8 cellular contexts compared by ENCODE assay signal in genomic region chr4:173990126-173990878, GRCh38.
DNase-seq lines count a peak whose midpoint lies in the region; ATAC-seq, FAIRE-seq and TF ChIP-seq lines count a peak whose summit lies in the region.

No MANE protein-coding gene starts in this region.

- H3K9me3 ChIP-seq in MM.1S (replicated peaks; ENCODE audit: insufficient read depth, low read length) = no peaks in the 10 kb centered on the region

- TF ChIP-seq CTCF in GM06990 (IDR thresholded peaks at IDR 0.05; ENCODE audit: insufficient read depth, low read length, poor library complexity, severe bottlenecking) = peak; percentile 50
- peak; percentile 59 for TF ChIP-seq CTCF in MM.1S (IDR thresholded peaks at IDR 0.05; ENCODE audit: low read length)
- TF ChIP-seq CTCF in bronchial epithelial cell (IDR thresholded peaks at IDR 0.05; ENCODE audit: insufficient read depth, low read length, severe bottlenecking) = no peak

- no peaks in the 10 kb centered on the region for H4K20me1 ChIP-seq in MM.1S (ENCODE audit: insufficient read depth, low read length)

- H3K27me3 ChIP-seq in GM06990 (replicated peaks; ENCODE audit: control insufficient read depth, insufficient read depth, low read length) = no peaks in the 10 kb centered on the region
- no peaks in the 10 kb centered on the region for H3K27me3 ChIP-seq in MM.1S (replicated peaks; ENCODE audit: insufficient read depth, low read length)
- H3K27me3 ChIP-seq in bronchial epithelial cell (ENCODE audit: control insufficient read depth, insufficient read depth, low read length) = no peaks in the 10 kb centered on the region

- no peak for FAIRE-seq in bronchial epithelial cell (lab: Jason Lieb, UNC)

- no peak for ATAC-seq in GM19328 (IDR thresholded peaks at IDR 0.05; ENCODE audit: unreplicated experiment)

- H3K9me2 ChIP-seq in MM.1S (replicated peaks; ENCODE audit: insufficient read depth, low read length) = no peaks in the 10 kb centered on the region

- H3K4me3 ChIP-seq in GM06990 (replicated peaks; ENCODE audit: low read depth, low read length) (no peak overlapping the region), MM.1S (ENCODE audit: low read length) (no peak overlapping the region), bronchial epithelial cell (ENCODE audit: low read depth, low read length) (no peak overlapping the region)

- DNase-seq in GM06990 (ENCODE audit: extremely low read depth, insufficient read length) (no peak), MM.1S (peak; percentile 45), bronchial epithelial cell (ENCODE audit: low read depth) (peak; percentile 25), lung microvascular endothelial cell (ENCODE audit: low read depth in 2 of 2) (peak; percentile 18 to 38), GF-D8 (lab: John Stamatoyannopoulos, UW) (no peak), activated T-cell treated with anti-CD3 and anti-CD28 coated beads for 4 hours (no peak)
- DNase-seq in stimulated activated CD4-positive, alpha-beta T cell treated with anti-CD3 and anti-CD28 coated beads, Interleukin-2, amount 100 ng/mL, for 24 hours = no peak

- H3K79me2 ChIP-seq in MM.1S (ENCODE audit: low read length) = no peaks in the 10 kb centered on the region

- no peak overlapping the region for H3K9ac ChIP-seq in MM.1S (ENCODE audit: low read length)

- H3F3A ChIP-seq in MM.1S (ENCODE audit: insufficient read depth, low read length) = no peaks in the 10 kb centered on the region

- H3K4me2 ChIP-seq in MM.1S (ENCODE audit: low read depth, low read length) = no peak overlapping the region

- H3K4me1 ChIP-seq in MM.1S (ENCODE audit: low read length) = no peaks in the 10 kb centered on the region

- H3K27ac ChIP-seq in MM.1S (ENCODE audit: low read length) = no peak overlapping the region

- no peaks in the 10 kb centered on the region for H3K36me3 ChIP-seq in GM06990 (ENCODE audit: control insufficient read depth, insufficient read depth, low read length)
- no peaks in the 10 kb centered on the region for H3K36me3 ChIP-seq in MM.1S (replicated peaks; ENCODE audit: insufficient read depth, low read length)
- H3K36me3 ChIP-seq in bronchial epithelial cell (ENCODE audit: control insufficient read depth, insufficient read depth, low read length) = no peaks in the 10 kb centered on the region

- no peak overlapping the region for H2AFZ ChIP-seq in MM.1S (ENCODE audit: low read length)

Comparison
In these comparisons a context has a peak if more than half of its experiments do, and no peak if none do; other contexts are left out.
1. DNase-seq: peak in MM.1S (single experiment), bronchial epithelial cell (single experiment) and lung microvascular endothelial cell (2 of 2); none in GM06990 (single experiment), GF-D8 (single experiment), activated T-cell treated with anti-CD3 and anti-CD28 coated beads for 4 hours (single experiment) and stimulated activated CD4-positive, alpha-beta T cell treated with anti-CD3 and anti-CD28 coated beads, Interleukin-2, amount 100 ng/mL, for 24 hours (0 of 2).